Comparison of ENCODE assay signal across 18 cellular contexts in the genomic region with DNA sequence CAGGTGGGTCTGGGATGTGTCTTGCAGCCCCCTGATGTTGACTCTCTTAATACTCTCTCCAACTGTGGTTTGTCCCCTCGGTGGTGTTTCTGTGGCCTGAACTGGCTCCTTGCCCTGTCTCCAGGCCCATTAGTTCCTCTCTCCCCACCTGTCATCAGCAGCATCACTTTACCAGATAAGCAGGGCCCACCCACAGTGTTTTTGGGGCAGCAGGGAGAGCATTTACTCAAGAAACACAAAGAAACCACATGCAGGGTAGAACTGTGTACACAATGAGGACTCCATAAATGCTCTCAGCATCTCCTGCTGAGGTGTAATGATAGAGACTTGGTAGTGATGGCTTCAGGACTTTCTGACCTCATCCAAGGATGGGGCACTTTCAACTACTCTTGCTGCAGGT. TPM values are rescaled to one million over a fixed set of nuclear protein-coding genes. Genes with fewer than 3 reads are reported as not detected.
DNase-seq lines count a peak whose midpoint lies in the region; ATAC-seq and TF ChIP-seq lines count a peak whose summit lies in the region.
"Had no signal": no experiment of that assay in that cellular context is flagged by ENCODE, and none has a peak within 500 bp of the region (broad histone marks: within the 10 kb centered on the region; RNA-seq: fewer than 3 reads in every experiment).

No MANE protein-coding gene starts in this region.

- H3K4me3 Mint-ChIP-seq in mesothelial cell of epicardium, result no peak overlapping the region

- H3K27ac ChIP-seq in left ventricle myocardium inferior (replicated peaks), result peak overlapping the region; percentile 62
- H3K27ac ChIP-seq in vagina, result peak overlapping the region; percentile 86

- H3K4me1 Mint-ChIP-seq in mesothelial cell of epicardium, result peaks cover 65% of the 10 kb centered on the region

- no peak overlapping the region for H3K4me3 ChIP-seq in left ventricle myocardium inferior
- H3K4me3 ChIP-seq in vagina, result no peak overlapping the region
- H3K4me3 ChIP-seq: A549 had no signal

- no peaks in the 10 kb centered on the region for H3K9me3 Mint-ChIP-seq in mesothelial cell of epicardium

- no peak for TF ChIP-seq CTCF in left ventricle myocardium inferior (IDR thresholded peaks at IDR 0.05; ENCODE audit: borderline replicate concordance)
- TF ChIP-seq CTCF in mesothelial cell of epicardium (IDR thresholded peaks at IDR 0.05; ENCODE audit: unreplicated experiment), result no peak
- TF ChIP-seq CTCF in vagina (IDR thresholded peaks at IDR 0.05), result no peak

- H3K27ac Mint-ChIP-seq in mesothelial cell of epicardium, result peak overlapping the region; percentile 38

- H3K9me3 ChIP-seq in left ventricle myocardium inferior (replicated peaks), result no peaks in the 10 kb centered on the region
- H3K9me3 ChIP-seq in vagina, result no peaks in the 10 kb centered on the region
- H3K9me3 ChIP-seq: A549 had no signal

- H3K36me3 ChIP-seq in left ventricle myocardium inferior (no peaks in the 10 kb centered on the region), vagina (no peaks in the 10 kb centered on the region)

- H3K27me3 Mint-ChIP-seq in mesothelial cell of epicardium (ENCODE audit: low read depth), result peaks cover 11% of the 10 kb centered on the region

- peaks cover 70% of the 10 kb centered on the region for H3K4me1 ChIP-seq in left ventricle myocardium inferior
- H3K4me1 ChIP-seq in vagina, result peaks cover 68% of the 10 kb centered on the region

- ATAC-seq in left ventricle myocardium superior (no peak), GM21529 (IDR thresholded peaks at IDR 0.05; ENCODE audit: unreplicated experiment) (no peak)
- ATAC-seq: A549 had no signal

- intact Hi-C loops in left ventricle myocardium inferior (cut with micrococcal nuclease), result no loop called here
- intact Hi-C loops in left ventricle myocardium superior (cut with micrococcal nuclease), result no loop called here
- intact Hi-C loops in vagina (cut with DNase I), result no loop called here

- H3K36me3 Mint-ChIP-seq in mesothelial cell of epicardium, result no peaks in the 10 kb centered on the region

- TF ChIP-seq POLR2A in vagina (IDR thresholded peaks at IDR 0.05), result no peak

- DNase-seq in left ventricle myocardium inferior (no peak), left ventricle myocardium superior (no peak), RPMI8226 (peak; percentile 60), mesothelial cell of epicardium (ENCODE audit: low spot score in 2 of 2, unreplicated experiment in 2 of 2) (no peak), vagina (ENCODE audit: extremely low spot score in 2 of 2) (no peak), activated gamma-delta T cell treated with Interleukin-2 at 50 U/mL for 16 hours (no peak), COLO829 (ENCODE audit: low spot score) (no peak)
- DNase-seq: DND-41, GDM1, GOT3, KG1, NCI-H1092 treated with DMSO at 0.1 percent for 48 hours, NCI-H2029, NCI-H526 treated with DMSO at 0.1 percent for 48 hours, SIG-M5, SW 1271 had no signal

- H3K27me3 ChIP-seq in left ventricle myocardium inferior (ENCODE audit: low read depth) (no peaks in the 10 kb centered on the region), vagina (no peaks in the 10 kb centered on the region)

RNA-seq across cellular contexts. Expression of gene MRPS18A, which starts 20.2 kb away (rescaled TPM):
- total RNA-seq in left ventricle myocardium inferior, result 41.8 TPM
- total RNA-seq in left ventricle myocardium superior, result 46.0 TPM
- total RNA-seq in mesothelial cell of epicardium, result 41.4 to 46.6 TPM (median 46.0 TPM) in 3 replicates
- total RNA-seq in vagina, result 31.9 TPM
